In the genomic region with DNA sequence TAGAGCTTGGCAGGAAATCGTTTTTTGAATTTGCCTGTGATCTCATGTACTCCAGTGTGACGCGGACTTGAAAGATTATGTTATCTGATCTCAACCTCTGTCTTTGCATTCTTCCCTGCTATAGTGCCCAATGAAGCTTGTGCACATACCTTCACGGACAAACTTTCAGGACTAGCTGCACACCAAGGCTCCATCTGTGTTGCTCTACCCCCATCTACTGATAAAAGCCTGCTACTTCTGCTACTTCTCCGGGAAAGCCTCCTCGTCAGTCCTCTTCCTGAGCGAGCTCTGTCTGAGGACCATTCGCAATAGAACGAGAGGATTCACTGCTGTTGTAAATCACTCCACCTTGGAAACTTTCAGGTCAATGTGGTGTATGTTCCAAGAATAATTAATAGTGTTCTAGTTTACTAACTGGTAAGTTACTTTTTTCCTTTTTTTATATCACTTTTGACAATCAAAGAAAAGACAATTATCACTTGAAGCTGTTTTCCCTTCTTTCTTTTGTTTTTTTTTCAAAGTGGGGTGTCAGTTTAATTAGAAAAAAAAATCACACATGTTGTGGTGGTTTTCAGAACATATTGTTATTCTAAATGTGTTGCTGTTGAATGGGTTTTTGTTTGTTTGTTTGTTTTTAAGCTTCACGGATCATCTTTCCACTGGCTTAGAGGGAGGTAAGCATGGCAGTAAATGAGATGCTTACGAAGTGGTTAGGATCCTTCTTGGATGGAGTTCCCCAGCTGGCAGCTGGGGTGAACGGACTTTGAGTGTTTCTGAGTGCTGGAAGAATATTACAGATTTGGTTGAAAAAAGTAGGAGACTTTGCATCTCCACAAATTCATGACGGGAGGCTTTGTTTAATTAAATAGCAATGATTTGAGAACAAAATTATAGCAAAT, we compare ENCODE assay signal across 9 cellular contexts.
A peak's percentile ranks its signal among the peaks of the same experiment; 100 is the strongest.
DNase-seq lines count a peak whose midpoint lies in the region; ATAC-seq, FAIRE-seq and TF ChIP-seq lines count a peak whose summit lies in the region.
"Had no signal": no experiment of that assay in that cellular context is flagged by ENCODE, and none has a peak within 500 bp of the region (broad histone marks: within the 10 kb centered on the region; RNA-seq: fewer than 3 reads in every experiment).

No MANE protein-coding gene starts in this region.

- no peaks in the 10 kb centered on the region for H3K36me3 ChIP-seq in mucosa of descending colon (ENCODE audit: low read depth)

- no peak overlapping the region for H4K5ac ChIP-seq in H9 (ENCODE audit: insufficient read length, low read depth, low read length)

- peaks cover 22 to 24% of the 10 kb centered on the region in 2 experiments for H3K4me1 Mint-ChIP-seq in H9

- no peak overlapping the region for H3T11ph ChIP-seq in H9 (ENCODE audit: low read length)

- no peaks in the 10 kb centered on the region for H3K36me3 Mint-ChIP-seq in H9 (ENCODE audit: insufficient read depth in 1 of 3, low read depth in 3 of 3)

- no peak overlapping the region for H3K18ac ChIP-seq in H9 (ENCODE audit: insufficient read length, low read depth, low read length)

- H3K4me3 Mint-ChIP-seq in H9 = no peak overlapping the region
- H3K4me3 Mint-ChIP-seq: dendritic cell treated with granulocyte-macrophage colony-stimulating factor and Interleukin-4, amounts not matched to agents 40 ng/mL and 50 ng/mL, for 4 days had no signal

- H3K79me1 ChIP-seq in H9 (ENCODE audit: insufficient read depth, low read depth, low read length, poor library complexity, severe bottlenecking) = no peaks in the 10 kb centered on the region

- H3K9me3 Mint-ChIP-seq in H9 = no peaks in the 10 kb centered on the region
- H3K9me3 Mint-ChIP-seq: dendritic cell treated with granulocyte-macrophage colony-stimulating factor and Interleukin-4, amounts not matched to agents 40 ng/mL and 50 ng/mL, for 4 days had no signal

- H3K56ac ChIP-seq in H9 (ENCODE audit: insufficient read length, low read depth, low read length) = no peak overlapping the region

- no peak overlapping the region for H4K8ac ChIP-seq in H9 (replicated peaks; ENCODE audit: insufficient read length, low read depth, low read length)

- no peak overlapping the region for H2BK20ac ChIP-seq in H9 (ENCODE audit: low read depth, low read length, poor library complexity, severe bottlenecking)

- H3K9me3 ChIP-seq in H9 (ENCODE audit: control insufficient read depth, low read depth, low read length) = no peaks in the 10 kb centered on the region
- no peaks in the 10 kb centered on the region for H3K9me3 ChIP-seq in mucosa of descending colon

- H4K91ac ChIP-seq in H9 (ENCODE audit: insufficient read length, low read depth, low read length) = no peak overlapping the region

- H3K27me3 ChIP-seq in H9 (ENCODE audit: insufficient read depth, low read length) = no peaks in the 10 kb centered on the region

- no CpG with 5 or more reads among the region's 13 CpGs for WGBS in H9 (ENCODE audit: extremely low coverage, insufficient read length, low lambda C conversion rate)

- intact Hi-C loops in mucosa of descending colon (cut with DNase I, micrococcal nuclease) = loop anchor here (5.0 kb wide), 1 partner anchor 271 kb away; no protein-coding TSS in a partner anchor

- H3K4me3 ChIP-seq in epithelial cell of esophagus (ENCODE audit: low read length) (no peak overlapping the region), mucosa of descending colon (no peak overlapping the region)

- H3K27ac Mint-ChIP-seq in H9 = no peak overlapping the region
- H3K27ac Mint-ChIP-seq: dendritic cell treated with granulocyte-macrophage colony-stimulating factor and Interleukin-4, amounts not matched to agents 40 ng/mL and 50 ng/mL, for 4 days had no signal

- H3K14ac ChIP-seq in H9 (ENCODE audit: insufficient read depth, low read length) = no peak overlapping the region

- no peak overlapping the region for H3K27ac ChIP-seq in H9 (ENCODE audit: insufficient read length, low read depth, low read length)

- no peak overlapping the region for H2BK5ac ChIP-seq in H9 (ENCODE audit: insufficient read length, low read length)

- H3K9ac ChIP-seq in H9 (ENCODE audit: extremely low read depth, insufficient read length, low read length) = no peak overlapping the region

- no peaks in the 10 kb centered on the region for H3K23me2 ChIP-seq in H9 (ENCODE audit: insufficient read length, low read depth, low read length, poor library complexity, severe bottlenecking)

- H4K20me1 ChIP-seq in H9 (ENCODE audit: control insufficient read depth, insufficient read depth, insufficient read length) = no peaks in the 10 kb centered on the region

- FAIRE-seq in TTC549 (lab: Jason Lieb, UNC) = peak; percentile 70

- H3K4ac ChIP-seq in H9 (ENCODE audit: low read depth, low read length) = no peak overlapping the region

- no peaks in the 10 kb centered on the region for H3K4me1 ChIP-seq in H9 (ENCODE audit: insufficient read depth, low read length)
- no peaks in the 10 kb centered on the region for H3K4me1 ChIP-seq in mucosa of descending colon (ENCODE audit: low read depth)

- DNase-seq in DMS79 treated with DMSO at 0.1 percent for 48 hours (lab: John Stamatoyannopoulos, UW) = peak; percentile 1
- DNase-seq in DMS79 (lab: John Stamatoyannopoulos, UW) = no peak
- DNase-seq in H9 = peak; percentile 73
- peak; percentile 30 for DNase-seq in NCI-H1417 treated with DMSO at 0.1 percent for 48 hours (lab: John Stamatoyannopoulos, UW)
- peak; percentile 86 for DNase-seq in epithelial cell of esophagus (ENCODE audit: low read depth)
- peak in 1 of 3 donors; percentile 63 for DNase-seq in mucosa of descending colon

- no peak overlapping the region for H2AFZ ChIP-seq in H9 (ENCODE audit: low read length)

- H3K4me2 ChIP-seq in H9 (ENCODE audit: insufficient read depth, insufficient read length, low read length) = no peak overlapping the region

- no peak overlapping the region for H3K23ac ChIP-seq in H9 (ENCODE audit: insufficient read length, low read depth, low read length)

- H2BK15ac ChIP-seq in H9 (ENCODE audit: low read depth, low read length) = no peak overlapping the region

- TF ChIP-seq CTCF in H9 (conservative IDR thresholded peaks at IDR 0.05) = peak; percentile 88
- TF ChIP-seq CTCF in epithelial cell of esophagus (IDR thresholded peaks at IDR 0.05; ENCODE audit: insufficient read depth, low read depth, low read length, missing control alignments) = peak; percentile 99
- peak; percentile 65 for TF ChIP-seq CTCF in mucosa of descending colon (IDR thresholded peaks at IDR 0.05)

- ATAC-seq in mucosa of descending colon = peak; percentile 72
- ATAC-seq in HG02571 (IDR thresholded peaks at IDR 0.05; ENCODE audit: unreplicated experiment) = no peak

- no peak overlapping the region for H2BK120ac ChIP-seq in H9 (ENCODE audit: low read depth, low read length, poor library complexity, severe bottlenecking)

- H3K27me3 Mint-ChIP-seq in H9 (ENCODE audit: low read depth) = peaks cover 20% of the 10 kb centered on the region

- H2BK12ac ChIP-seq in H9 (ENCODE audit: insufficient read length, low read depth, low read length) = no peak overlapping the region

- no peak overlapping the region for H2AK5ac ChIP-seq in H9 (ENCODE audit: insufficient read length, low read length)

- H3K79me2 ChIP-seq in H9 (ENCODE audit: insufficient read depth, low read length) = no peaks in the 10 kb centered on the region
